ENCODE assay signal across 1 cellular context in the genomic region with DNA sequence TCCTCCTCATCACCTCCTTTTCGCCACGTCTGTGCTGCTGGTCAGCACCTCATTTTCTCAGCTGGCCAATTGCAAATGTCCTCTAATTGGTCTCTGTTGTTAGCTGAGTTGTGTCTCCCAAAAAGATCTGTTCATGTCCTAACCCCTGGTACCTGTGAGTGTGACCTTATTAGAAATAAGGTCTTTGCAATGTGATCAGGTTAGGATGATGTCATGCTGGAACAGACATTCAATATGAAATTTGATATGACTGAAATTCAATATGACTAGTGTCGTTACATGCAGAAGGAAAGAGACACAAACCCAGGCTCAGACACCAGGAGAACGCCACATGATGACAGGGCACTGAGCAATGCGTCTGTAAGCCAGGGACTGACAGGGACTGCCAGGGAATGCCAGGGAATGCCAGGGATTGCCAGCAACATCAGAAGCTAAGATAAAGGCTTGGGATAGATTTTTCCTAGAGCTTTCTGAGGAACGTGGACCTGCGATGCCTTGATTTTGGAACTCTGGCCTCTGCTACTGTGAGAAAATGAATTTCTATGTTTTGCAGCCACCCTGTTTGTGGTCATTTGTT.
A peak's percentile ranks its signal among the peaks of the same experiment; 100 is the strongest.
TF ChIP-seq lines count a peak whose summit lies in the region.

No MANE protein-coding gene starts in this region.

TF ChIP-seq in HEK293, 187 proteins besides CTCF, POLR2A, EP300 and RAD21 (continued from another document and continues in another):
- TF ChIP-seq, protein P1, sequence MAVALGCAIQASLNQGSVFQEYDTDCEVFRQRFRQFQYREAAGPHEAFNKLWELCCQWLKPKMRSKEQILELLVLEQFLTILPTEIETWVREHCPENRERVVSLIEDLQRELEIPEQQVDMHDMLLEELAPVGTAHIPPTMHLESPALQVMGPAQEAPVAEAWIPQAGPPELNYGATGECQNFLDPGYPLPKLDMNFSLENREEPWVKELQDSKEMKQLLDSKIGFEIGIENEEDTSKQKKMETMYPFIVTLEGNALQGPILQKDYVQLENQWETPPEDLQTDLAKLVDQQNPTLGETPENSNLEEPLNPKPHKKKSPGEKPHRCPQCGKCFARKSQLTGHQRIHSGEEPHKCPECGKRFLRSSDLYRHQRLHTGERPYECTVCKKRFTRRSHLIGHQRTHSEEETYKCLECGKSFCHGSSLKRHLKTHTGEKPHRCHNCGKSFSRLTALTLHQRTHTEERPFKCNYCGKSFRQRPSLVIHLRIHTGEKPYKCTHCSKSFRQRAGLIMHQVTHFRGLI (tag by site-specific recombination; IDR thresholded peaks at IDR 0.05), result no peak
- TF ChIP-seq PRDM4 (tag by site-specific recombination; IDR thresholded peaks at IDR 0.05) (no peak), ZNF544 (tag by site-specific recombination; IDR thresholded peaks at IDR 0.05) (no peak), ZFHX2 (tag by site-specific recombination; conservative IDR thresholded peaks at IDR 0.05) (no peak), RBAK (tag by site-specific recombination; IDR thresholded peaks at IDR 0.05) (no peak), ZNF776 (tag by site-specific recombination; IDR thresholded peaks at IDR 0.05; ENCODE audit: borderline replicate concordance) (no peak), ZNF174 (tag by site-specific recombination; IDR thresholded peaks at IDR 0.05) (no peak), ZNF558 (tag by site-specific recombination; IDR thresholded peaks at IDR 0.05) (no peak), ZNF37A (tag by site-specific recombination; IDR thresholded peaks at IDR 0.05) (no peak), ZEB2 (tag by site-specific recombination; IDR thresholded peaks at IDR 0.05) (peak; percentile 55), ZNF335 (tag by site-specific recombination; conservative IDR thresholded peaks at IDR 0.05) (0 out of 2 replicates have a peak, but pooled peaks have one; percentile 18), ZNF354C (tag by site-specific recombination; IDR thresholded peaks at IDR 0.05; ENCODE audit: borderline replicate concordance, low read depth) (no peak), ZNF621 (tag by site-specific recombination; IDR thresholded peaks at IDR 0.05) (no peak), HOXC10 (CRISPR knock-in tag; IDR thresholded peaks at IDR 0.05) (no peak), ZNF548 (tag by site-specific recombination; IDR thresholded peaks at IDR 0.05) (no peak), KLF16 (tag by site-specific recombination; IDR thresholded peaks at IDR 0.05) (no peak), MEIS1 (CRISPR knock-in tag; IDR thresholded peaks at IDR 0.05; ENCODE audit: borderline replicate concordance) (no peak), SP7 (tag by site-specific recombination; IDR thresholded peaks at IDR 0.05) (0 out of 2 replicates have a peak, but pooled peaks have one; percentile 15), TCF7L2 (IDR thresholded peaks at IDR 0.05; ENCODE audit: borderline replicate concordance, low read depth, low read length) (no peak), ZNF791 (tag by site-specific recombination; IDR thresholded peaks at IDR 0.05) (no peak), ZBTB17 (tag by site-specific recombination; IDR thresholded peaks at IDR 0.05) (no peak), ZNF239 (tag by site-specific recombination; IDR thresholded peaks at IDR 0.05) (no peak), ZBTB7A (tag by site-specific recombination; IDR thresholded peaks at IDR 0.05; ENCODE audit: low read depth) (no peak), ZNF423 (tag by site-specific recombination; IDR thresholded peaks at IDR 0.05) (no peak), ZNF302 (tag by site-specific recombination; IDR thresholded peaks at IDR 0.05; ENCODE audit: low read depth) (no peak), ZNF785 (tag by site-specific recombination; IDR thresholded peaks at IDR 0.05) (no peak), ZNF132 (tag by site-specific recombination; IDR thresholded peaks at IDR 0.05; ENCODE audit: borderline replicate concordance) (no peak), ZNF221 (tag by site-specific recombination; IDR thresholded peaks at IDR 0.05; ENCODE audit: borderline replicate concordance) (no peak), OVOL3 (tag by site-specific recombination; IDR thresholded peaks at IDR 0.05) (no peak), ZNF214 (tag by site-specific recombination; IDR thresholded peaks at IDR 0.05; ENCODE audit: borderline replicate concordance) (no peak), ZNF211 (tag by site-specific recombination; IDR thresholded peaks at IDR 0.05; ENCODE audit: low read depth) (no peak), SP2 (tag by site-specific recombination; IDR thresholded peaks at IDR 0.05) (no peak), IKZF3 (tag by site-specific recombination; IDR thresholded peaks at IDR 0.05) (peak; percentile 34; the same call in 1 of the 2 replicates), ZIC2 (tag by site-specific recombination; IDR thresholded peaks at IDR 0.05) (no peak), ZSCAN4 (tag by site-specific recombination; IDR thresholded peaks at IDR 0.05) (no peak), ZNF157 (tag by site-specific recombination; IDR thresholded peaks at IDR 0.05) (no peak), ZBTB1 (tag by site-specific recombination; IDR thresholded peaks at IDR 0.05) (no peak), ZNF121 (tag by site-specific recombination; IDR thresholded peaks at IDR 0.05) (no peak), ATF2 (tag by site-specific recombination; IDR thresholded peaks at IDR 0.05; ENCODE audit: low read depth) (peak; percentile 92), KLF9 (tag by site-specific recombination; IDR thresholded peaks at IDR 0.05; ENCODE audit: low read depth) (no peak), ZNF692 (tag by site-specific recombination; IDR thresholded peaks at IDR 0.05) (no peak), SETDB1 (IDR thresholded peaks at IDR 0.05; ENCODE audit: insufficient read length, low read length) (no peak), ZNF701 (tag by site-specific recombination; IDR thresholded peaks at IDR 0.05) (no peak)
- TF ChIP-seq, protein P2, sequence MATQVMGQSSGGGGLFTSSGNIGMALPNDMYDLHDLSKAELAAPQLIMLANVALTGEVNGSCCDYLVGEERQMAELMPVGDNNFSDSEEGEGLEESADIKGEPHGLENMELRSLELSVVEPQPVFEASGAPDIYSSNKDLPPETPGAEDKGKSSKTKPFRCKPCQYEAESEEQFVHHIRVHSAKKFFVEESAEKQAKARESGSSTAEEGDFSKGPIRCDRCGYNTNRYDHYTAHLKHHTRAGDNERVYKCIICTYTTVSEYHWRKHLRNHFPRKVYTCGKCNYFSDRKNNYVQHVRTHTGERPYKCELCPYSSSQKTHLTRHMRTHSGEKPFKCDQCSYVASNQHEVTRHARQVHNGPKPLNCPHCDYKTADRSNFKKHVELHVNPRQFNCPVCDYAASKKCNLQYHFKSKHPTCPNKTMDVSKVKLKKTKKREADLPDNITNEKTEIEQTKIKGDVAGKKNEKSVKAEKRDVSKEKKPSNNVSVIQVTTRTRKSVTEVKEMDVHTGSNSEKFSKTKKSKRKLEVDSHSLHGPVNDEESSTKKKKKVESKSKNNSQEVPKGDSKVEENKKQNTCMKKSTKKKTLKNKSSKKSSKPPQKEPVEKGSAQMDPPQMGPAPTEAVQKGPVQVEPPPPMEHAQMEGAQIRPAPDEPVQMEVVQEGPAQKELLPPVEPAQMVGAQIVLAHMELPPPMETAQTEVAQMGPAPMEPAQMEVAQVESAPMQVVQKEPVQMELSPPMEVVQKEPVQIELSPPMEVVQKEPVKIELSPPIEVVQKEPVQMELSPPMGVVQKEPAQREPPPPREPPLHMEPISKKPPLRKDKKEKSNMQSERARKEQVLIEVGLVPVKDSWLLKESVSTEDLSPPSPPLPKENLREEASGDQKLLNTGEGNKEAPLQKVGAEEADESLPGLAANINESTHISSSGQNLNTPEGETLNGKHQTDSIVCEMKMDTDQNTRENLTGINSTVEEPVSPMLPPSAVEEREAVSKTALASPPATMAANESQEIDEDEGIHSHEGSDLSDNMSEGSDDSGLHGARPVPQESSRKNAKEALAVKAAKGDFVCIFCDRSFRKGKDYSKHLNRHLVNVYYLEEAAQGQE (tag by site-specific recombination; IDR thresholded peaks at IDR 0.05), result peak; percentile 63
- TF ChIP-seq, protein P3, sequence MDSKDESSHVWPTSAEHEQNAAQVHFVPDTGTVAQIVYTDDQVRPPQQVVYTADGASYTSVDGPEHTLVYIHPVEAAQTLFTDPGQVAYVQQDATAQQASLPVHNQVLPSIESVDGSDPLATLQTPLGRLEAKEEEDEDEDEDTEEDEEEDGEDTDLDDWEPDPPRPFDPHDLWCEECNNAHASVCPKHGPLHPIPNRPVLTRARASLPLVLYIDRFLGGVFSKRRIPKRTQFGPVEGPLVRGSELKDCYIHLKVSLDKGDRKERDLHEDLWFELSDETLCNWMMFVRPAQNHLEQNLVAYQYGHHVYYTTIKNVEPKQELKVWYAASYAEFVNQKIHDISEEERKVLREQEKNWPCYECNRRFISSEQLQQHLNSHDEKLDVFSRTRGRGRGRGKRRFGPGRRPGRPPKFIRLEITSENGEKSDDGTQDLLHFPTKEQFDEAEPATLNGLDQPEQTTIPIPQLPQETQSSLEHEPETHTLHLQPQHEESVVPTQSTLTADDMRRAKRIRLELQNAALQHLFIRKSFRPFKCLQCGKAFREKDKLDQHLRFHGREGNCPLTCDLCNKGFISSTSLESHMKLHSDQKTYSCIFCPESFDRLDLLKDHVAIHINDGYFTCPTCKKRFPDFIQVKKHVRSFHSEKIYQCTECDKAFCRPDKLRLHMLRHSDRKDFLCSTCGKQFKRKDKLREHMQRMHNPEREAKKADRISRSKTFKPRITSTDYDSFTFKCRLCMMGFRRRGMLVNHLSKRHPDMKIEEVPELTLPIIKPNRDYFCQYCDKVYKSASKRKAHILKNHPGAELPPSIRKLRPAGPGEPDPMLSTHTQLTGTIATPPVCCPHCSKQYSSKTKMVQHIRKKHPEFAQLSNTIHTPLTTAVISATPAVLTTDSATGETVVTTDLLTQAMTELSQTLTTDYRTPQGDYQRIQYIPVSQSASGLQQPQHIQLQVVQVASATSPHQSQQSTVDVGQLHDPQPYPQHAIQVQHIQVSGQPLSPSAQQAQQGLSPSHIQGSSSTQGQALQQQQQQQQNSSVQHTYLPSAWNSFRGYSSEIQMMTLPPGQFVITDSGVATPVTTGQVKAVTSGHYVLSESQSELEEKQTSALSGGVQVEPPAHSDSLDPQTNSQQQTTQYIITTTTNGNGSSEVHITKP (tag by site-specific recombination; IDR thresholded peaks at IDR 0.05), result peak; percentile 56
